8 cellular contexts compared by ENCODE assay signal in genomic region chr12:52390739-52391617, GRCh38. TPM values are rescaled to one million over a fixed set of nuclear protein-coding genes. Genes with fewer than 3 reads are reported as not detected.
DNase-seq lines count a peak whose midpoint lies in the region; ATAC-seq and TF ChIP-seq lines count a peak whose summit lies in the region.

No MANE protein-coding gene starts in this region.

- H3K27me3 ChIP-seq in smooth muscle cell (ENCODE audit: low read depth) = peaks cover 22% of the 10 kb centered on the region

- no peak overlapping the region for H3K4me3 ChIP-seq in smooth muscle cell

- no peaks in the 10 kb centered on the region for H3K79me2 ChIP-seq in smooth muscle cell (ENCODE audit: low read depth)

- no peaks in the 10 kb centered on the region for H3K4me1 ChIP-seq in smooth muscle cell (ENCODE audit: low read depth)

- H3K9me3 ChIP-seq in smooth muscle cell (replicated peaks; ENCODE audit: low read depth) = no peaks in the 10 kb centered on the region

- H3K4me2 ChIP-seq in smooth muscle cell = no peak overlapping the region

- DNase-seq in NCI-H82 (lab: John Stamatoyannopoulos, UW) = peak; percentile 28
- DNase-seq in NCI-H82 treated with DMSO at 0.1 percent for 48 hours (lab: John Stamatoyannopoulos, UW; ENCODE audit: unreplicated experiment) = no peak
- no peak for DNase-seq in RWPE1 (ENCODE audit: low spot score)
- DNase-seq in globus pallidus (ENCODE audit: low spot score) = peak; percentile 3
- DNase-seq in smooth muscle cell (lab: John Stamatoyannopoulos, UW; ENCODE audit: unreplicated experiment) = no peak

- CTCF ChIA-PET in RWPE1 (lab: Yijun Ruan, JAX) = interaction anchor here (0.5 to 2.1 kb wide), 7 partner anchors 9 to 489 kb away, joined by 3 to 11 read pairs (median 3); partner anchors contain the start of gene ATG101

- H3K27ac ChIP-seq in RWPE1 (peak overlapping the region; percentile 66), smooth muscle cell (ENCODE audit: low read depth) (no peak overlapping the region)

- H3F3A ChIP-seq in smooth muscle cell (ENCODE audit: low read depth) = no peaks in the 10 kb centered on the region

- no peak overlapping the region for H3K9ac ChIP-seq in smooth muscle cell (ENCODE audit: low read depth)

- POLR2A ChIA-PET in RWPE1 (lab: Yijun Ruan, JAX; ENCODE audit: low non-redundant PET) = no interaction called here

- 67% methylated on average over 11 of the region's 11 CpGs for WGBS in smooth muscle cell (ENCODE audit: low lambda C conversion rate)

- TF ChIP-seq CTCF in RWPE1 (conservative IDR thresholded peaks at IDR 0.05; ENCODE audit: low read depth) (no peak; the same call in 1 of the 2 replicates), smooth muscle cell (IDR thresholded peaks at IDR 0.05; ENCODE audit: borderline replicate concordance, insufficient read depth, poor library complexity, severe bottlenecking) (peak; percentile 65)

- ATAC-seq in HG02970 (IDR thresholded peaks at IDR 0.05; ENCODE audit: low FRiP score, unreplicated experiment) (no peak), HG02798 (IDR thresholded peaks at IDR 0.05; ENCODE audit: poor library complexity, unreplicated experiment) (no peak), GM19467 (IDR thresholded peaks at IDR 0.05; ENCODE audit: unreplicated experiment) (no peak)

- no peaks in the 10 kb centered on the region for H4K20me1 ChIP-seq in smooth muscle cell (ENCODE audit: low read depth)

- no peak overlapping the region for H2AFZ ChIP-seq in smooth muscle cell (ENCODE audit: low read depth)

- no peaks in the 10 kb centered on the region for H3K36me3 ChIP-seq in smooth muscle cell (ENCODE audit: low read depth)

RNA-seq across cellular contexts. Expression of gene KRT84, which starts 5.5 kb away (rescaled TPM):
- 5.6 and 8.0 TPM in 2 replicates for total RNA-seq in smooth muscle cell
- 0.09 and 2.1 TPM in 2 replicates for polyA plus RNA-seq in smooth muscle cell

RNA-seq across cellular contexts. Expression of gene KRT82, which starts 15.2 kb away (rescaled TPM):
- total RNA-seq in smooth muscle cell = not detected in 2 replicates
- polyA plus RNA-seq in smooth muscle cell = 0.23 TPM in 1 of 2 replicates, not detected in the other

RNA-seq across cellular contexts. Expression of gene KRT85, which starts 23.7 kb away (rescaled TPM):
- not detected in 2 replicates for total RNA-seq in smooth muscle cell
- not detected in 2 replicates for polyA plus RNA-seq in smooth muscle cell

RNA-seq across cellular contexts. Expression of gene KRT75, which starts 43.2 kb away (rescaled TPM):
- 0.94 and 1.9 TPM in 2 replicates for total RNA-seq in smooth muscle cell
- 0.37 TPM in 1 of 2 replicates, not detected in the other for polyA plus RNA-seq in smooth muscle cell

Comparison
In these comparisons a context has a peak if more than half of its experiments do, and no peak if none do; other contexts are left out.
1. DNase-seq: peak in NCI-H82 (single experiment) and globus pallidus (single experiment); none in NCI-H82 treated with DMSO at 0.1 percent for 48 hours (single experiment), RWPE1 (single experiment) and smooth muscle cell (single experiment).